In genomic region chr6:26187981-26188635, GRCh38 we compare ENCODE assay signal across 8 cellular contexts.
DNase-seq lines count a peak whose midpoint lies in the region; ATAC-seq, FAIRE-seq and TF ChIP-seq lines count a peak whose summit lies in the region.

No MANE protein-coding gene starts in this region.

- H2AFZ ChIP-seq in OCI-LY1 (ENCODE audit: low read length) (no peak overlapping the region), astrocyte (ENCODE audit: low read depth, low read length) (peak overlapping the region; percentile 44)

- ATAC-seq in GM18505 (IDR thresholded peaks at IDR 0.05; ENCODE audit: unreplicated experiment) (peak; percentile 21), HG02763 (IDR thresholded peaks at IDR 0.05; ENCODE audit: unreplicated experiment) (peak; percentile 17)
- no peak for ATAC-seq in activated CD4-positive, CD25-positive, alpha-beta regulatory T cell treated with anti-CD3 and anti-CD28 coated beads, Interleukin-2, amount 50 U/mL, for 24 hours

- DNase-seq in astrocyte (ENCODE audit: low read depth) (no peak), left kidney (ENCODE audit: low read depth, low spot score) (peak; percentile 76), stomach (no peak), 8988T (no peak)

- H3K9me3 Mint-ChIP-seq in astrocyte (ENCODE audit: unreplicated experiment) = peaks cover 2% of the 10 kb centered on the region

- no peak for TF ChIP-seq POLR2A in GM18505 (IDR thresholded peaks at IDR 0.05; ENCODE audit: borderline replicate concordance, extremely low read depth, insufficient read depth, insufficient read length)
- TF ChIP-seq POLR2A in stomach (IDR thresholded peaks at IDR 0.05) = no peak

- H3K4me1 ChIP-seq in OCI-LY1 (ENCODE audit: insufficient read depth, low read length, severe bottlenecking) = peaks cover 35% of the 10 kb centered on the region
- H3K4me1 ChIP-seq in astrocyte (ENCODE audit: insufficient read depth, low read length) = peaks cover 18% of the 10 kb centered on the region
- H3K4me1 ChIP-seq in stomach = peaks cover 0 to 36% (median 27%) of the 10 kb centered on the region in 4 donors

- H4K20me1 ChIP-seq in OCI-LY1 (ENCODE audit: insufficient read depth, low read length) (no peaks in the 10 kb centered on the region), astrocyte (ENCODE audit: insufficient read depth, low read length) (no peaks in the 10 kb centered on the region)

- H3K79me2 ChIP-seq in OCI-LY1 (ENCODE audit: insufficient read depth, low read length) (no peaks in the 10 kb centered on the region), astrocyte (ENCODE audit: insufficient read depth, low read length) (no peaks in the 10 kb centered on the region)

- H3F3A ChIP-seq in OCI-LY1 (ENCODE audit: insufficient read depth, low read length) = no peaks in the 10 kb centered on the region

- no peaks in the 10 kb centered on the region for H3K9me2 ChIP-seq in OCI-LY1 (ENCODE audit: low read depth, low read length)

- no peaks in the 10 kb centered on the region for H3K27me3 Mint-ChIP-seq in astrocyte (ENCODE audit: low read depth, unreplicated experiment)

- H3K4me2 ChIP-seq in OCI-LY1 (ENCODE audit: low read length) (peak overlapping the region; percentile 76), astrocyte (ENCODE audit: low read length) (peak overlapping the region; percentile 88)

- H3K36me3 ChIP-seq in OCI-LY1 (ENCODE audit: insufficient read depth, low read length) = no peaks in the 10 kb centered on the region
- no peaks in the 10 kb centered on the region for H3K36me3 ChIP-seq in astrocyte (ENCODE audit: insufficient read depth, low read length)
- H3K36me3 ChIP-seq in stomach = no peaks in the 10 kb centered on the region

- H3K9ac ChIP-seq in OCI-LY1 (ENCODE audit: low read length) = peak overlapping the region; percentile 88
- peak overlapping the region; percentile 79 for H3K9ac ChIP-seq in astrocyte (ENCODE audit: low read length)

- H3K27me3 ChIP-seq in OCI-LY1 (ENCODE audit: insufficient read depth, low read length) (no peaks in the 10 kb centered on the region), astrocyte (ENCODE audit: insufficient read depth, low read length) (no peaks in the 10 kb centered on the region), stomach (peaks cover 0 to 53% (median 3%) of the 10 kb centered on the region in 3 donors)

- intact Hi-C loops in stomach (cut with DNase I; ENCODE audit: low total_unique reads) = no loop called here

- FAIRE-seq in astrocyte (lab: Jason Lieb, UNC) = no peak

- peak overlapping the region; percentile 82 for H3K4me3 Mint-ChIP-seq in astrocyte (ENCODE audit: unreplicated experiment)

- no peaks in the 10 kb centered on the region for H3K4me1 Mint-ChIP-seq in astrocyte (ENCODE audit: low read depth, unreplicated experiment)

- H3K4me3 ChIP-seq in OCI-LY1 (ENCODE audit: low read depth, low read length, poor library complexity, severe bottlenecking) (peak overlapping the region; percentile 70), astrocyte (ENCODE audit: insufficient read depth, low read depth, low read length) (peak overlapping the region; percentile 67), stomach (peak overlapping the region; percentile 46 to 58 (median 55))

- H3K27ac ChIP-seq in OCI-LY1 (ENCODE audit: low read depth, low read length, poor library complexity, severe bottlenecking) (peak overlapping the region; percentile 97), astrocyte (ENCODE audit: low read depth, low read length) (peak overlapping the region; percentile 75), stomach (peak overlapping the region; percentile 5 to 92 (median 89))

- WGBS in stomach, 5 donors = 5 to 9% (median 6%) methylated on average over 20 of the region's 20 CpGs

- H3K36me3 Mint-ChIP-seq in astrocyte (ENCODE audit: low read depth, unreplicated experiment) = peaks cover 4% of the 10 kb centered on the region

- H3K27ac Mint-ChIP-seq in astrocyte (ENCODE audit: unreplicated experiment) = peak overlapping the region; percentile 91

- TF ChIP-seq CTCF in OCI-LY1 (IDR thresholded peaks at IDR 0.05; ENCODE audit: low read length) (no peak), astrocyte (IDR thresholded peaks at IDR 0.05; ENCODE audit: insufficient read depth, low read depth, low read length) (no peak), stomach (IDR thresholded peaks at IDR 0.05) (no peak)

- no peaks in the 10 kb centered on the region for H3K9me3 ChIP-seq in OCI-LY1 (ENCODE audit: low read length)
- no peaks in the 10 kb centered on the region for H3K9me3 ChIP-seq in astrocyte (ENCODE audit: insufficient read depth, low read depth, low read length)
- H3K9me3 ChIP-seq in stomach = no peaks in the 10 kb centered on the region

- TF ChIP-seq EP300 in stomach (IDR thresholded peaks at IDR 0.05) = no peak

Comparison
In these comparisons a context has a peak if more than half of its experiments do, and no peak if none do; other contexts are left out.
1. ATAC-seq: peak in GM18505 (single experiment) and HG02763 (single experiment); none in activated CD4-positive, CD25-positive, alpha-beta regulatory T cell treated with anti-CD3 and anti-CD28 coated beads, Interleukin-2, amount 50 U/mL, for 24 hours (0 of 2).
2. Peak in every context shown above with its lines, with median percentiles within 50 percentile points of each other: H3K27ac ChIP-seq and H3K4me3 ChIP-seq.